In the genomic region with DNA sequence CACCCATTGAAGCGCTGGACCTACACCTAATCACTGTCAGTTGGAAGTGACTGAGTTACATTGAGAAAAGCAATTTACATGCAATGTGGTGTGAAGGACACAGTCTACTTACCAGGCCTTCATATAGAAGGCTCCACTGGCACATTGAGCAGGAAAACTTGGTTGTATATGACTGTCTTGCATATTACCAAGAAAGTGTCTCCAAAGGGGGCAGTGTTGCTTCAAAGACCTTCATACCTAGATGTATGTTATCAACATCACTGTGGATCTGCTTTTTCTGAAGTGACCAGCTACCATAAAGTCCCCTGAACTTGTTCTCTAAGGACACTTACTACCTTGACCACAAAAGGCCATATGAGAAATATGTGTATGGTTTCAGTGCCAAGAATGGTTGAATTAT, we compare ENCODE assay signal across 9 cellular contexts.
DNase-seq lines count a peak whose midpoint lies in the region; ATAC-seq, FAIRE-seq and TF ChIP-seq lines count a peak whose summit lies in the region.
"Had no signal": no experiment of that assay in that cellular context is flagged by ENCODE, and none has a peak within 500 bp of the region (broad histone marks: within the 10 kb centered on the region; RNA-seq: fewer than 3 reads in every experiment).

No MANE protein-coding gene starts in this region.

- H3K4me3 ChIP-seq in Karpas-422 (ENCODE audit: low read length) (no peak overlapping the region), GM12878 (no peak overlapping the region), esophagus muscularis mucosa (no peak overlapping the region)

- H2AFZ ChIP-seq in Karpas-422 (ENCODE audit: low read length) (no peak overlapping the region), GM12878 (ENCODE audit: control insufficient read depth, low read depth, low read length) (no peak overlapping the region)

- peaks cover 8% of the 10 kb centered on the region; the same call in 1 of the 2 replicates for H3K36me3 ChIP-seq in Karpas-422 (ENCODE audit: insufficient read depth, low read length)
- no peaks in the 10 kb centered on the region for H3K36me3 ChIP-seq in GM12878 (ENCODE audit: control insufficient read depth in 2 of 2, insufficient read depth in 2 of 2, low read length in 1 of 2)
- H3K36me3 ChIP-seq in esophagus muscularis mucosa: no peaks in the 10 kb centered on the region

- H3K27me3 ChIP-seq in Karpas-422 (ENCODE audit: low read length) (no peaks in the 10 kb centered on the region), GM12878 (replicated peaks in 1 of 2; ENCODE audit: control insufficient read depth in 2 of 2, insufficient read depth in 2 of 2, low read length in 1 of 2) (no peaks in the 10 kb centered on the region), esophagus muscularis mucosa (no peaks in the 10 kb centered on the region)

- peak; percentile 74 for ATAC-seq in GM12878

- no peak overlapping the region for H3K27ac ChIP-seq in 22Rv1
- no peak overlapping the region for H3K27ac ChIP-seq in Karpas-422 (ENCODE audit: low read length)
- H3K27ac ChIP-seq in GM12878 (ENCODE audit: control insufficient read depth, insufficient read depth): no peak overlapping the region
- H3K27ac ChIP-seq in esophagus muscularis mucosa (replicated peaks in 1 of 4): no peak overlapping the region

- H3K4me1 ChIP-seq in Karpas-422 (ENCODE audit: low read length): peaks cover 3% of the 10 kb centered on the region; the same call in 1 of the 2 replicates
- H3K4me1 ChIP-seq in GM12878 (ENCODE audit: control insufficient read depth, insufficient read depth, low read length): no peaks in the 10 kb centered on the region
- no peaks in the 10 kb centered on the region for H3K4me1 ChIP-seq in esophagus muscularis mucosa

- BruUV-seq in GM12878 (replicated peaks; lab: Mats Ljungman, UMichigan): no TSS peak

- RAD21 ChIA-PET in GM12878 (lab: Charles Lee; ENCODE audit: unreplicated experiment): interaction anchor here (1.0 to 1.7 kb wide), 3 partner anchors 111 to 119 kb away, joined by 3 to 8 read pairs (median 3); no protein-coding TSS in a partner anchor

- 37% methylated on average over 1 of the region's 1 CpG for WGBS in GM12878 (ENCODE audit: insufficient coverage, insufficient replicate concordance, low lambda C conversion rate, missing lambda C conversion rate)
- 94% methylated on average over 1 of the region's 1 CpG for WGBS in esophagus muscularis mucosa

- FAIRE-seq in GM12878 (lab: Jason Lieb, UNC) (peak; percentile 18), urothelium cell line (lab: Jason Lieb, UNC) (no peak)

- no peak overlapping the region for H3K4me2 ChIP-seq in Karpas-422 (ENCODE audit: low read depth, low read length, poor library complexity, severe bottlenecking)
- no peak overlapping the region for H3K4me2 ChIP-seq in GM12878 (ENCODE audit: control insufficient read depth, insufficient read depth)

- TF ChIP-seq POLR2A in GM12878 (IDR thresholded peaks at IDR 0.05; ENCODE audit: low read depth, low read length) (no peak), esophagus muscularis mucosa (IDR thresholded peaks at IDR 0.05; ENCODE audit: low read depth) (no peak)

- no peak for DNase-seq in GM13976 (ENCODE audit: low spot score)
- DNase-seq in Karpas-422: peak; percentile 79
- no peak for DNase-seq in GM12878 (ENCODE audit: low read depth, low spot score)
- no peak for DNase-seq in superior temporal gyrus (ENCODE audit: extremely low spot score)
- no peak for DNase-seq in urothelium cell line (ENCODE audit: low spot score)
- DNase-seq in GM03348 (ENCODE audit: low spot score): no peak
- no peak for DNase-seq in esophagus muscularis mucosa (ENCODE audit: extremely low spot score)
- DNase-seq: NCI-H524 treated with DMSO at 0.1 percent for 48 hours had no signal

- H4K20me1 ChIP-seq in Karpas-422 (ENCODE audit: insufficient read depth, low read depth, low read length) (no peaks in the 10 kb centered on the region), GM12878 (ENCODE audit: control insufficient read depth, insufficient read depth) (no peaks in the 10 kb centered on the region)

- in situ Hi-C loops in GM13976 (cut with MboI; ENCODE audit: low sequenced_read_pairs, unreplicated experiment) (no loop called here), GM12878 (cut with MboI) (no loop called here)

- CTCF ChIA-PET in GM12878 (lab: Yijun Ruan, JAX): interaction anchor here (0.6 to 2.6 kb wide), 14 partner anchors 16 to 856 kb away, joined by 3 to 29 read pairs (median 3); no protein-coding TSS in a partner anchor

- TF ChIP-seq CTCF in 22Rv1 (IDR thresholded peaks at IDR 0.05): peak; percentile 53
- peak; percentile 20 for TF ChIP-seq CTCF in GM13976 (IDR thresholded peaks at IDR 0.05; ENCODE audit: borderline replicate concordance, control extremely low read depth, extremely low read depth, insufficient read depth, missing control alignments)
- peak in 2 of 3 experiments; percentile 36 to 37; a peak in 3 of 6 replicates for TF ChIP-seq CTCF in GM12878 (IDR thresholded peaks at IDR 0.05 in 2 of 3, conservative IDR thresholded peaks at IDR 0.05 in 1 of 3; ENCODE audit: control insufficient read depth in 2 of 3, extremely low read depth in 1 of 3, insufficient read depth in 1 of 3, low read depth in 3 of 3, low read length in 3 of 3)
- no peak for TF ChIP-seq CTCF in esophagus muscularis mucosa (IDR thresholded peaks at IDR 0.05)

- H3K9me2 ChIP-seq in Karpas-422 (replicated peaks; ENCODE audit: insufficient read depth, low read length): no peaks in the 10 kb centered on the region

- POLR2A ChIA-PET in GM12878 (lab: Charles Lee): no interaction called here

- peak; percentile 58 for TF ChIP-seq RAD21 in GM12878 (IDR thresholded peaks at IDR 0.05; ENCODE audit: insufficient read depth, low read depth, low read length)

- H3K9ac ChIP-seq in Karpas-422 (ENCODE audit: low read length) (no peak overlapping the region), GM12878 (ENCODE audit: control insufficient read depth, insufficient read depth, low read length) (no peak overlapping the region)

- peaks cover 73% of the 10 kb centered on the region for H3K79me2 ChIP-seq in Karpas-422 (ENCODE audit: low read length)
- no peaks in the 10 kb centered on the region for H3K79me2 ChIP-seq in GM12878 (ENCODE audit: control insufficient read depth, insufficient read depth, low read length)

- intact Hi-C loops in GM12878 (cut with micrococcal nuclease; ENCODE audit: unreplicated experiment): loop anchor here (1.0 kb wide), 1 partner anchor 40 kb away; no protein-coding TSS in a partner anchor
- intact Hi-C loops in esophagus muscularis mucosa (cut with DNase I): no loop called here

- TF ChIP-seq EP300 in GM12878 (IDR thresholded peaks at IDR 0.05; ENCODE audit: borderline replicate concordance in 1 of 2, control insufficient read depth in 1 of 2, low read depth in 2 of 2, low read length in 2 of 2): no peak
- TF ChIP-seq EP300 in esophagus muscularis mucosa (IDR thresholded peaks at IDR 0.05): no peak

- no peaks in the 10 kb centered on the region for H3K9me3 ChIP-seq in Karpas-422 (ENCODE audit: low read length)
- no peaks in the 10 kb centered on the region for H3K9me3 ChIP-seq in GM12878 (replicated peaks; ENCODE audit: control insufficient read depth, insufficient read depth, low read length)
- no peaks in the 10 kb centered on the region for H3K9me3 ChIP-seq in esophagus muscularis mucosa

- SMC1A ChIA-PET in GM12878 (lab: Charles Lee; ENCODE audit: uncharacterized antibody, unreplicated experiment): interaction anchor here (0.7 to 2.7 kb wide), 5 partner anchors 35 to 119 kb away, joined by 3 to 10 read pairs (median 6); no protein-coding TSS in a partner anchor

TF ChIP-seq in GM12878, 131 proteins besides CTCF, POLR2A, EP300 and RAD21:
- TF ChIP-seq RELA (IDR thresholded peaks at IDR 0.05; ENCODE audit: borderline replicate concordance, partially characterized antibody) (no peak), SMC3 (IDR thresholded peaks at IDR 0.05; ENCODE audit: borderline replicate concordance, low read length) (peak; percentile 37; the same call in 1 of the 2 replicates)

Comparison
In these comparisons a context has a peak if more than half of its experiments do, and no peak if none do; other contexts are left out.
1. CTCF ChIP-seq: peak in 22Rv1 (single experiment), GM13976 (single experiment) and GM12878 (2 of 3); none in esophagus muscularis mucosa (0 of 3).